ENCODE assay signal across 9 cellular contexts in the genomic region with DNA sequence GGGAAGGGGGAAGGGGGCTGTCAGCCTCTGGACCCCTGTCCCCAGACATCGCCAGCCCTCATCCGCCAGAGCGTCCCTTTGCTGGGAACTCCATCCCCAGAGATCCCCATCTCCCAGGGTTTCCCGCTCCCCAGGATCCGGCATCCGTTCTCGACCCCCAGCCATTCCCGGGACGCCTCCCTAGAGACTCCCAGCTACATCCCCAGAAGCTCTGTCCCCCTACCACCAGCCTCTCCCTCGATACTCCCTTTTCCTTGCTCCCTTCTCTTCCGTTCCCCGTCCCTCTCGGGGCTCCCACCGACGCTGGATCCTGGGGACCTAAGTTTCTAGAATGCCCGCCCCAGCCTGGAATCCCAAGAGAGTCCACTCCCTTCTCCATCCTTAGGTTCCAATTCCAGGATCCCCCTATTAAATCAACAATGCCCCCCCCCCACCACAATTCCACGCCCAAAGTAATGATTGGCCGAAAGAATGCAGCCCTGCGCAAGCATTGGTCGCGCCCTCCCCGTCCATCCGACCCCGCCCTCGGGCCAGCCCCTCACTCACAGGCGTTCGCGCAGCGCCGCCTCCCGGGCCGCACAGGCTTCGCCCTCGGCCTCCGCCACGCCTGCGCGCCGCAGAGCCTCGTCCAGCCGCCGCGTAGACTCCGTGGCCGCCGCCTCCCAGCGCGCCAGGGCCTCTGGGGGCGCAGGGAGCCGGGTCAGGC. TPM values are rescaled to one million over a fixed set of nuclear protein-coding genes. Genes with fewer than 3 reads are reported as not detected.
DNase-seq lines count a peak whose midpoint lies in the region; ATAC-seq, FAIRE-seq and TF ChIP-seq lines count a peak whose summit lies in the region.
"Had no signal": no experiment of that assay in that cellular context is flagged by ENCODE, and none has a peak within 500 bp of the region (broad histone marks: within the 10 kb centered on the region; RNA-seq: fewer than 3 reads in every experiment).

No MANE protein-coding gene starts in this region.

- peak; percentile 86 for ATAC-seq in GM19397 (IDR thresholded peaks at IDR 0.05; ENCODE audit: unreplicated experiment)
- ATAC-seq in HG03565 (IDR thresholded peaks at IDR 0.05; ENCODE audit: unreplicated experiment): peak; percentile 88

- peak overlapping the region; percentile 88 to 94 (median 91) for H3K4me3 Mint-ChIP-seq in CD4-positive, alpha-beta memory T cell
- peak overlapping the region; percentile 79 for H3K4me3 Mint-ChIP-seq in mesothelial cell of epicardium

- no peaks in the 10 kb centered on the region for H3K27me3 ChIP-seq in CD4-positive, alpha-beta memory T cell (ENCODE audit: insufficient read depth, low read length)
- H3K27me3 ChIP-seq in H1 (replicated peaks in 1 of 4; ENCODE audit: control insufficient read depth in 3 of 4, extremely low read depth in 1 of 4, insufficient read depth in 3 of 4, low read length in 3 of 4): peaks cover 0 to 5% (median 0%) of the 10 kb centered on the region in 4 experiments; a peak in 2 of 7 replicates

- H3K4me1 ChIP-seq in CD4-positive, alpha-beta memory T cell (ENCODE audit: insufficient read depth, low read length): peaks cover 27% of the 10 kb centered on the region
- peaks cover 0 to 7% (median 3%) of the 10 kb centered on the region in 4 experiments; a peak in 5 of 7 replicates for H3K4me1 ChIP-seq in H1 (replicated peaks in 1 of 4; ENCODE audit: control insufficient read depth in 3 of 4, insufficient read depth in 4 of 4, low read length in 3 of 4)

- no peak overlapping the region for H2BK15ac ChIP-seq in H1 (ENCODE audit: low read length)

- peak overlapping the region; percentile 63; the same call in 1 of the 2 replicates for H2AFZ ChIP-seq in H1 (ENCODE audit: low read length)

- H3K9ac ChIP-seq in H1 (replicated peaks in 1 of 4; ENCODE audit: extremely low read depth in 1 of 4, low read depth in 3 of 4, low read length in 3 of 4): peak overlapping the region in 1 of 4 experiments; percentile 35; a peak in 2 of 7 replicates

- H3K27ac Mint-ChIP-seq in CD4-positive, alpha-beta memory T cell: peak overlapping the region; percentile 30 to 94 (median 64)
- peak overlapping the region; percentile 78 for H3K27ac Mint-ChIP-seq in mesothelial cell of epicardium

- H2BK12ac ChIP-seq in H1 (ENCODE audit: low read depth, low read length): no peak overlapping the region

- no peak for FAIRE-seq in H1 (lab: Jason Lieb, UNC)
- FAIRE-seq: islet of Langerhans had no signal

- H3K27ac ChIP-seq in CD4-positive, alpha-beta memory T cell (ENCODE audit: low read depth, low read length): peak overlapping the region; percentile 34
- H3K27ac ChIP-seq in H1 (ENCODE audit: low read depth, low read length): no peak overlapping the region

- H2BK20ac ChIP-seq in H1 (ENCODE audit: low read length): no peak overlapping the region

- peak; percentile 83 to 86 (median 83) for DNase-seq in CD4-positive, alpha-beta memory T cell
- DNase-seq in NCI-H82 (lab: John Stamatoyannopoulos, UW) (peak; percentile 99), H1 (ENCODE audit: low read depth in 1 of 2, low spot score in 2 of 2) (peak; percentile 71 to 92), mesothelial cell of epicardium (ENCODE audit: low spot score in 2 of 2, unreplicated experiment in 2 of 2) (peak; percentile 90 to 92)
- peak; percentile 95 for DNase-seq in activated CD8-positive, alpha-beta memory T cell treated with anti-CD3 and anti-CD28 coated beads for 24 hours
- peak; percentile 73 for DNase-seq in stimulated activated CD8-positive, alpha-beta memory T cell treated with anti-CD3 and anti-CD28 coated beads, Interleukin-15, amount 100 ng/mL, for 1 hour (ENCODE audit: low read depth)

- no peak overlapping the region; the same call in 1 of the 2 replicates for H2BK5ac ChIP-seq in H1 (ENCODE audit: low read depth, low read length)

- H3K27me3 Mint-ChIP-seq in CD4-positive, alpha-beta memory T cell: no peaks in the 10 kb centered on the region
- peaks cover 17% of the 10 kb centered on the region for H3K27me3 Mint-ChIP-seq in mesothelial cell of epicardium (ENCODE audit: low read depth)

- CTCF ChIA-PET in CD4-positive, alpha-beta memory T cell (lab: Charles Lee; ENCODE audit: partially characterized antibody): interaction anchor here (0.7 to 8.0 kb wide), 19 partner anchors 9 to 130 kb away, joined by 3 to 65 read pairs (median 5); a partner anchor contains a TSS
- CTCF ChIA-PET in H1 (lab: Charles Lee; ENCODE audit: partially characterized antibody): interaction anchor here (0.7 to 13.5 kb wide), 16 partner anchors 9 to 106 kb away, joined by 3 to 153 read pairs (median 4); no protein-coding TSS in a partner anchor

- no peaks in the 10 kb centered on the region for H3K79me2 ChIP-seq in H1 (ENCODE audit: control insufficient read depth in 1 of 2, insufficient read depth in 2 of 2, low read length in 2 of 2)

- no peak overlapping the region for H3K56ac ChIP-seq in H1 (replicated peaks; ENCODE audit: insufficient read length, low read depth, low read length)

- H3K14ac ChIP-seq in H1 (ENCODE audit: insufficient read length): no peak overlapping the region

- peaks cover 0 to 2% (median 0%) of the 10 kb centered on the region in 8 donors for H3K9me3 Mint-ChIP-seq in CD4-positive, alpha-beta memory T cell
- H3K9me3 Mint-ChIP-seq in mesothelial cell of epicardium: peaks cover 4% of the 10 kb centered on the region

- H3K18ac ChIP-seq in H1 (ENCODE audit: extremely low read depth, low read length): peak overlapping the region; percentile 51; the same call in 1 of the 2 replicates

- no peak overlapping the region for H3K23ac ChIP-seq in H1 (ENCODE audit: insufficient read length)

- peak overlapping the region; percentile 47 for H2BK120ac ChIP-seq in H1 (replicated peaks; ENCODE audit: low read depth, low read length)

- H3K36me3 Mint-ChIP-seq in CD4-positive, alpha-beta memory T cell: no peaks in the 10 kb centered on the region
- H3K36me3 Mint-ChIP-seq in mesothelial cell of epicardium: no peaks in the 10 kb centered on the region

- H4K5ac ChIP-seq in H1 (ENCODE audit: insufficient read length, low read depth, low read length): peak overlapping the region; percentile 19

- H3K36me3 ChIP-seq in CD4-positive, alpha-beta memory T cell (ENCODE audit: insufficient read depth, low read length): no peaks in the 10 kb centered on the region
- no peaks in the 10 kb centered on the region for H3K36me3 ChIP-seq in H1 (ENCODE audit: control insufficient read depth in 2 of 4, insufficient read depth in 4 of 4, low read length in 3 of 4)

- TF ChIP-seq POLR2A in H1 (IDR thresholded peaks at IDR 0.05; ENCODE audit: control extremely low read depth in 1 of 2, low read depth in 2 of 2, low read length in 2 of 2): no peak; a peak in 1 of 3 replicates

- intact Hi-C loops in CD4-positive, alpha-beta memory T cell (cut with micrococcal nuclease): loop anchor here (1.0 to 5.0 kb wide), 4 partner anchors 57 to 324 kb away; a partner anchor contains a TSS

- TF ChIP-seq CTCF in H1 (IDR thresholded peaks at IDR 0.05; ENCODE audit: control extremely low read depth in 1 of 3, insufficient read depth in 1 of 3, low read depth in 1 of 3, low read length in 3 of 3): peak; percentile 79 to 87 (median 79)
- TF ChIP-seq CTCF in mesothelial cell of epicardium (IDR thresholded peaks at IDR 0.05; ENCODE audit: unreplicated experiment): peak; percentile 32

- peaks cover 11% of the 10 kb centered on the region for H3K23me2 ChIP-seq in H1 (ENCODE audit: low read depth, low read length)

- TF ChIP-seq RAD21 in H1 (IDR thresholded peaks at IDR 0.05 in 1 of 2, conservative IDR thresholded peaks at IDR 0.05 in 1 of 2; ENCODE audit: low read depth in 2 of 2, low read length in 2 of 2): peak; percentile 56 to 71

- H3K9me3 ChIP-seq in CD4-positive, alpha-beta memory T cell (ENCODE audit: control insufficient read depth in 1 of 2, low read length in 2 of 2): no peaks in the 10 kb centered on the region
- H3K9me3 ChIP-seq in H1 (ENCODE audit: insufficient read depth in 2 of 2, low read depth in 1 of 2, low read length in 1 of 2): no peaks in the 10 kb centered on the region

- POLR2A ChIA-PET in CD4-positive, alpha-beta memory T cell (lab: Charles Lee; ENCODE audit: partially characterized antibody): interaction anchor here (0.9 to 1.8 kb wide), 6 partner anchors 15 to 315 kb away, joined by 3 to 5 read pairs (median 4); a partner anchor contains a TSS
- POLR2A ChIA-PET in H1 (lab: Charles Lee; ENCODE audit: partially characterized antibody): interaction anchor here (0.7 to 1.6 kb wide), 4 partner anchors 13 to 34 kb away, joined by 3 to 8 read pairs (median 3); a partner anchor contains a TSS

- H3K4ac ChIP-seq in H1 (replicated peaks; ENCODE audit: insufficient read length, low read depth, low read length): no peak overlapping the region

- 0% methylated on average over 31 of the region's 50 CpGs; no CpG with 5 or more reads in 1 of the 2 experiments for WGBS in H1 (ENCODE audit: extremely low coverage in 1 of 2, insufficient coverage in 1 of 2, insufficient read length in 1 of 2, insufficient replicate concordance in 2 of 2, low coverage in 1 of 2, low lambda C conversion rate in 2 of 2, missing lambda C conversion rate in 1 of 2), 2 experiments

- H3K4me3 ChIP-seq in CD4-positive, alpha-beta memory T cell (ENCODE audit: low read length in 2 of 2): peak overlapping the region; percentile 29 to 63
- H3K4me3 ChIP-seq in H1 (ENCODE audit: extremely low read depth in 1 of 4, insufficient read depth in 2 of 4, low read depth in 3 of 4, low read length in 4 of 4): peak overlapping the region; percentile 58 to 75 (median 72)

- no peak overlapping the region for H2AK5ac ChIP-seq in H1 (ENCODE audit: low read depth, low read length)

- no peak overlapping the region for H4K91ac ChIP-seq in H1 (replicated peaks; ENCODE audit: insufficient read length, low read length)

- peaks cover 14 to 24% (median 19%) of the 10 kb centered on the region in 4 donors for H3K4me1 Mint-ChIP-seq in CD4-positive, alpha-beta memory T cell
- H3K4me1 Mint-ChIP-seq in mesothelial cell of epicardium: peaks cover 13% of the 10 kb centered on the region

- H3K4me2 ChIP-seq in H1 (ENCODE audit: insufficient read depth in 1 of 2, low read depth in 2 of 2, low read length in 2 of 2): peak overlapping the region; percentile 92 to 98

- no peaks in the 10 kb centered on the region for H4K20me1 ChIP-seq in H1 (replicated peaks in 1 of 2; ENCODE audit: control insufficient read depth in 1 of 2, insufficient read depth in 2 of 2, low read length in 2 of 2)

- H3K79me1 ChIP-seq in H1 (ENCODE audit: low read depth, low read length): no peaks in the 10 kb centered on the region

- H4K8ac ChIP-seq in H1 (ENCODE audit: extremely low read depth, insufficient read depth, low read length): no peak overlapping the region; the same call in 1 of the 2 replicates

- TF ChIP-seq EP300 in H1 (IDR thresholded peaks at IDR 0.05; ENCODE audit: borderline replicate concordance in 1 of 2, low read depth in 2 of 2, low read length in 2 of 2): peak in 1 of 2 experiments; percentile 68; a peak in 1 of 3 replicates

RNA-seq across cellular contexts. Expression of a gene that starts 3.2 kb away (rescaled TPM):
- 1 to 10 TPM; 2.5 to 3.3 TPM for total RNA-seq in CD4-positive, alpha-beta memory T cell
- polyA plus RNA-seq in CD4-positive, alpha-beta memory T cell: not detected
- total RNA-seq in H1 (2021; fragmentation: NEBNext Ultra II Directional; extraction: Animal tissue kit (Norgen Biotek cat#: 25700)): not detected in 2 replicates
- 0.33 and 0.74 TPM in 2 replicates for polyA plus RNA-seq in H1 (2011; rRNA removed)
- 0.54 TPM for polyA plus RNA-seq in H1 (2011; cell fraction: cytosol; rRNA removed)
- polyA plus RNA-seq in H1 (2011; cell fraction: nucleus; rRNA removed): 1.4 TPM
- polyA plus RNA-seq in H1 (2012, experiment 1 of 2): 0.20 to 0.72 TPM (median 0.42 TPM) in 3 of 4 replicates, not detected in the other
- not detected for polyA plus RNA-seq in H1 (2012, experiment 2 of 2)
- polyA plus RNA-seq in H1 (2013, experiment 1 of 2): 0.18 TPM
- polyA plus RNA-seq in H1 (2013, experiment 2 of 2): 0.17 TPM
- polyA minus RNA-seq in H1 (2011; rRNA and poly(A)+ RNA removed): 0.22 and 0.54 TPM in 2 replicates
- not detected for polyA minus RNA-seq in H1 (2011; cell fraction: cytosol; rRNA and poly(A)+ RNA removed)
- polyA minus RNA-seq in H1 (2011; cell fraction: nucleus; rRNA and poly(A)+ RNA removed): 1.4 TPM
- total RNA-seq in mesothelial cell of epicardium: 8.7 to 11.9 TPM (median 10.9 TPM) in 3 replicates

RNA-seq across cellular contexts. Expression of a gene that starts 13.7 kb away (rescaled TPM):
- under 1 TPM in 1 of 2 experiments, not detected in 1; 0.23 TPM for total RNA-seq in CD4-positive, alpha-beta memory T cell
- polyA plus RNA-seq in CD4-positive, alpha-beta memory T cell: not detected
- total RNA-seq in H1 (2021; fragmentation: NEBNext Ultra II Directional; extraction: Animal tissue kit (Norgen Biotek cat#: 25700)): 0.27 TPM in 1 of 2 replicates, not detected in the other
- 0.32 and 0.35 TPM in 2 replicates for polyA plus RNA-seq in H1 (2011; rRNA removed)
- polyA plus RNA-seq in H1 (2011; cell fraction: cytosol; rRNA removed): 0.10 TPM
- polyA plus RNA-seq in H1 (2011; cell fraction: nucleus; rRNA removed): 0.53 TPM
- 0.12 to 1.2 TPM (median 0.67 TPM) in 4 replicates for polyA plus RNA-seq in H1 (2012, experiment 1 of 2)
- 0.41 TPM for polyA plus RNA-seq in H1 (2012, experiment 2 of 2)
- 0.08 TPM for polyA plus RNA-seq in H1 (2013, experiment 1 of 2)
- polyA plus RNA-seq in H1 (2013, experiment 2 of 2): 0.06 TPM
- not detected in 2 replicates for polyA minus RNA-seq in H1 (2011; rRNA and poly(A)+ RNA removed)
- polyA minus RNA-seq in H1 (2011; cell fraction: cytosol; rRNA and poly(A)+ RNA removed): not detected
- polyA minus RNA-seq in H1 (2011; cell fraction: nucleus; rRNA and poly(A)+ RNA removed): not detected
- total RNA-seq in mesothelial cell of epicardium: 0.93 to 1.1 TPM (median 0.94 TPM) in 3 replicates

RNA-seq across cellular contexts. Expression of a gene that starts 14.6 kb away (rescaled TPM):
- total RNA-seq in CD4-positive, alpha-beta memory T cell: 10 to 100 TPM; 55.9 TPM
- 100 to 1,000 TPM; 143 to 173 TPM for polyA plus RNA-seq in CD4-positive, alpha-beta memory T cell
- total RNA-seq in H1 (2021; fragmentation: NEBNext Ultra II Directional; extraction: Animal tissue kit (Norgen Biotek cat#: 25700)): 16.8 and 18.1 TPM in 2 replicates
- polyA plus RNA-seq in H1 (2011; rRNA removed): 72.8 and 117 TPM in 2 replicates
- polyA plus RNA-seq in H1 (2011; cell fraction: cytosol; rRNA removed): 114 TPM
- 72.3 TPM for polyA plus RNA-seq in H1 (2011; cell fraction: nucleus; rRNA removed)
- 50.2 to 77.7 TPM (median 65.9 TPM) in 4 replicates for polyA plus RNA-seq in H1 (2012, experiment 1 of 2)
- 123 TPM for polyA plus RNA-seq in H1 (2012, experiment 2 of 2)
- 23.1 TPM for polyA plus RNA-seq in H1 (2013, experiment 1 of 2)
- 28.3 TPM for polyA plus RNA-seq in H1 (2013, experiment 2 of 2)
- 29.3 and 39.6 TPM in 2 replicates for polyA minus RNA-seq in H1 (2011; rRNA and poly(A)+ RNA removed)
- polyA minus RNA-seq in H1 (2011; cell fraction: cytosol; rRNA and poly(A)+ RNA removed): 22.9 TPM
- polyA minus RNA-seq in H1 (2011; cell fraction: nucleus; rRNA and poly(A)+ RNA removed): 25.5 TPM
- 326 to 362 TPM (median 360 TPM) in 3 replicates for total RNA-seq in mesothelial cell of epicardium

RNA-seq across cellular contexts. Expression of a gene that starts 29.0 kb away (rescaled TPM):
- total RNA-seq in CD4-positive, alpha-beta memory T cell: 10 to 100 TPM; 35.4 to 38.0 TPM
- 10 to 100 TPM; 29.5 to 32.6 TPM for polyA plus RNA-seq in CD4-positive, alpha-beta memory T cell
- 36.8 and 37.9 TPM in 2 replicates for total RNA-seq in H1 (2021; fragmentation: NEBNext Ultra II Directional; extraction: Animal tissue kit (Norgen Biotek cat#: 25700))
- 76.6 and 97.7 TPM in 2 replicates for polyA plus RNA-seq in H1 (2011; rRNA removed)
- polyA plus RNA-seq in H1 (2011; cell fraction: cytosol; rRNA removed): 57.3 TPM
- 68.4 TPM for polyA plus RNA-seq in H1 (2011; cell fraction: nucleus; rRNA removed)
- 22.6 to 49.8 TPM (median 44.7 TPM) in 4 replicates for polyA plus RNA-seq in H1 (2012, experiment 1 of 2)
- polyA plus RNA-seq in H1 (2012, experiment 2 of 2): 58.2 TPM
- 32.8 TPM for polyA plus RNA-seq in H1 (2013, experiment 1 of 2)
- 35.2 TPM for polyA plus RNA-seq in H1 (2013, experiment 2 of 2)
- polyA minus RNA-seq in H1 (2011; rRNA and poly(A)+ RNA removed): 13.8 and 15.3 TPM in 2 replicates
- polyA minus RNA-seq in H1 (2011; cell fraction: cytosol; rRNA and poly(A)+ RNA removed): 16.6 TPM
- polyA minus RNA-seq in H1 (2011; cell fraction: nucleus; rRNA and poly(A)+ RNA removed): 21.0 TPM
- total RNA-seq in mesothelial cell of epicardium: 53.5 to 57.2 TPM (median 54.5 TPM) in 3 replicates

RNA-seq across cellular contexts. Expression of a gene that starts 53.5 kb away (rescaled TPM):
- total RNA-seq in CD4-positive, alpha-beta memory T cell: 10 to 100 TPM; 53.7 to 58.4 TPM
- polyA plus RNA-seq in CD4-positive, alpha-beta memory T cell: 10 to 100 TPM in 1 of 2 donors, 1 to 10 TPM in 1; 6.4 to 12.7 TPM
- total RNA-seq in H1 (2021; fragmentation: NEBNext Ultra II Directional; extraction: Animal tissue kit (Norgen Biotek cat#: 25700)): 52.7 and 56.0 TPM in 2 replicates
- polyA plus RNA-seq in H1 (2011; rRNA removed): 30.4 and 50.7 TPM in 2 replicates
- polyA plus RNA-seq in H1 (2011; cell fraction: cytosol; rRNA removed): 37.3 TPM
- polyA plus RNA-seq in H1 (2011; cell fraction: nucleus; rRNA removed): 94.2 TPM
- 41.3 to 58.3 TPM (median 52.0 TPM) in 4 replicates for polyA plus RNA-seq in H1 (2012, experiment 1 of 2)
- polyA plus RNA-seq in H1 (2012, experiment 2 of 2): 35.5 TPM
- 25.7 TPM for polyA plus RNA-seq in H1 (2013, experiment 1 of 2)
- 24.6 TPM for polyA plus RNA-seq in H1 (2013, experiment 2 of 2)
- polyA minus RNA-seq in H1 (2011; rRNA and poly(A)+ RNA removed): 11.5 and 15.3 TPM in 2 replicates
- polyA minus RNA-seq in H1 (2011; cell fraction: cytosol; rRNA and poly(A)+ RNA removed): 29.7 TPM
- polyA minus RNA-seq in H1 (2011; cell fraction: nucleus; rRNA and poly(A)+ RNA removed): 59.7 TPM
- total RNA-seq in mesothelial cell of epicardium: 42.5 to 47.0 TPM (median 45.0 TPM) in 3 replicates
